Comparison of ENCODE assay signal across 17 cellular contexts in genomic region chr2:17313261-17313660, GRCh38.
DNase-seq lines count a peak whose midpoint lies in the region; ATAC-seq, FAIRE-seq and TF ChIP-seq lines count a peak whose summit lies in the region.
"Had no signal": no experiment of that assay in that cellular context is flagged by ENCODE, and none has a peak within 500 bp of the region (broad histone marks: within the 10 kb centered on the region; RNA-seq: fewer than 3 reads in every experiment).

No MANE protein-coding gene starts in this region.

- in situ Hi-C loops in HepG2 (cut with HindIII; ENCODE audit: extremely low pct_ligation_motif_present, low pct_unique_long_range_greater_than_20kb): loop anchor here (25.0 kb wide), 1 partner anchor 349 kb away; no protein-coding TSS in a partner anchor

- no peak for TF ChIP-seq RAD21 in HepG2 (CRISPR knock-in tag; IDR thresholded peaks at IDR 0.05)

- no peak overlapping the region for H2BK120ac ChIP-seq in mesendoderm (ENCODE audit: low read depth, low read length)

- no peak overlapping the region for H3K23ac ChIP-seq in mesendoderm (ENCODE audit: low read length)

- no peak overlapping the region for H3K18ac ChIP-seq in mesendoderm (ENCODE audit: low read length)

- no peak overlapping the region for H2BK5ac ChIP-seq in mesendoderm (ENCODE audit: low read length)

- TF ChIP-seq EP300 in HepG2 (IDR thresholded peaks at IDR 0.05; ENCODE audit: low read depth in 2 of 2, low read length in 2 of 2) (no peak), HepG2 (CRISPR knock-in tag; IDR thresholded peaks at IDR 0.05; ENCODE audit: borderline replicate concordance) (no peak)

- no peak overlapping the region for H3K9ac ChIP-seq in HepG2 (ENCODE audit: insufficient read depth, low read depth, low read length)
- no peak overlapping the region for H3K9ac ChIP-seq in mesendoderm (ENCODE audit: low read length)
- H3K9ac ChIP-seq: BLaER1 treated with 17β-estradiol and CSF1 and Interleukin-3, amounts not matched to agents 10 nM and 100 nM had no signal

- no peak overlapping the region for H3K56ac ChIP-seq in mesendoderm (ENCODE audit: low read length)

- POLR2A ChIA-PET in HepG2 (lab: Yijun Ruan, JAX): no interaction called here

- TF ChIP-seq POLR2A in HepG2 (IDR thresholded peaks at IDR 0.05; ENCODE audit: insufficient read depth in 1 of 2, low read depth in 2 of 2, low read length in 2 of 2) (no peak), right lobe of liver (IDR thresholded peaks at IDR 0.05) (no peak)

- intact Hi-C loops in HepG2 (cut with micrococcal nuclease; ENCODE audit: unreplicated experiment): loop anchor here (5.0 kb wide), 1 partner anchor 259 kb away; no protein-coding TSS in a partner anchor
- intact Hi-C loops in right lobe of liver (cut with DNase I): no loop called here
- intact Hi-C loops in dorsolateral prefrontal cortex (cut with DNase I): no loop called here

- H4K20me1 ChIP-seq in HepG2 (ENCODE audit: insufficient read depth, low read length) (no peaks in the 10 kb centered on the region), osteoblast (ENCODE audit: insufficient read depth, low read length) (no peaks in the 10 kb centered on the region)
- H4K20me1 ChIP-seq: BLaER1 treated with 17β-estradiol and CSF1 and Interleukin-3, amounts not matched to agents 10 nM and 100 nM had no signal

- FAIRE-seq in HepG2 (lab: Jason Lieb, UNC): no peak
- FAIRE-seq: HTR-8/SVneo had no signal

- H3K4me3 ChIP-seq in HepG2 (replicated peaks in 1 of 3; ENCODE audit: insufficient read depth in 1 of 3, low read depth in 2 of 3, low read length in 3 of 3) (no peak overlapping the region), right lobe of liver (no peak overlapping the region), dorsolateral prefrontal cortex (no peak overlapping the region), osteoblast (ENCODE audit: insufficient read depth, low read length) (no peak overlapping the region), mesendoderm (ENCODE audit: low read length) (no peak overlapping the region)
- H3K4me3 ChIP-seq in effector memory CD4-positive, alpha-beta T cell (ENCODE audit: insufficient read depth, low read depth, low read length, poor library complexity, severe bottlenecking): no peak overlapping the region
- H3K4me3 ChIP-seq: BLaER1 treated with 17β-estradiol and CSF1 and Interleukin-3, amounts not matched to agents 10 nM and 100 nM; GM23338 had no signal

- WGBS in HepG2 (ENCODE audit: low lambda C conversion rate): 15% methylated on average over 4 of the region's 4 CpGs
- WGBS in right lobe of liver (ENCODE audit: insufficient coverage, low coverage, low lambda C conversion rate, missing lambda C conversion rate): 57% methylated on average over 4 of the region's 4 CpGs
- WGBS in mesendoderm (ENCODE audit: extremely low coverage, insufficient coverage, low lambda C conversion rate): no CpG with 5 or more reads among the region's 4 CpGs

- no TSS peak for BruUV-seq in HepG2 (replicated peaks; lab: Mats Ljungman, UMichigan)

- H3K27ac ChIP-seq in HepG2 (ENCODE audit: extremely low read length, insufficient read depth, low read length): no peak overlapping the region
- no peak overlapping the region for H3K27ac ChIP-seq in right lobe of liver
- peak overlapping the region in 44 of 59 donors; percentile 3 to 83 (median 64) for H3K27ac ChIP-seq in dorsolateral prefrontal cortex
- no peak overlapping the region for H3K27ac ChIP-seq in osteoblast (ENCODE audit: low read depth, low read length)
- no peak overlapping the region for H3K27ac ChIP-seq in mesendoderm (ENCODE audit: low read depth, low read length)
- no peak overlapping the region for H3K27ac ChIP-seq in effector memory CD4-positive, alpha-beta T cell (ENCODE audit: insufficient read depth, low read length, poor library complexity, severe bottlenecking)
- H3K27ac ChIP-seq: 22Rv1; BLaER1 treated with 17β-estradiol and CSF1 and Interleukin-3, amounts not matched to agents 10 nM and 100 nM had no signal

- no peak overlapping the region for H3K4ac ChIP-seq in mesendoderm (ENCODE audit: low read depth, low read length)

- no peaks in the 10 kb centered on the region for H3K27me3 ChIP-seq in HepG2 (ENCODE audit: control insufficient read depth in 1 of 2, insufficient read depth in 2 of 2, low read length in 2 of 2)
- no peaks in the 10 kb centered on the region for H3K27me3 ChIP-seq in right lobe of liver
- H3K27me3 ChIP-seq in dorsolateral prefrontal cortex: no peaks in the 10 kb centered on the region
- H3K27me3 ChIP-seq in osteoblast (ENCODE audit: insufficient read depth, low read length): no peaks in the 10 kb centered on the region
- H3K27me3 ChIP-seq in mesendoderm (ENCODE audit: insufficient read depth, low read length, poor library complexity): no peaks in the 10 kb centered on the region
- no peaks in the 10 kb centered on the region for H3K27me3 ChIP-seq in effector memory CD4-positive, alpha-beta T cell (replicated peaks; ENCODE audit: control insufficient read depth, insufficient read depth, low read length, poor library complexity, severe bottlenecking)
- H3K27me3 ChIP-seq: BLaER1 treated with 17β-estradiol and CSF1 and Interleukin-3, amounts not matched to agents 10 nM and 100 nM had no signal

- CTCF ChIA-PET in HepG2 (lab: Yijun Ruan, JAX; ENCODE audit: low intra/inter-chr PET ratio, low total read pairs): no interaction called here

- ATAC-seq in HepG2 (no peak), right lobe of liver (no peak), HG03520 (IDR thresholded peaks at IDR 0.05; ENCODE audit: unreplicated experiment) (no peak), HG03039 (IDR thresholded peaks at IDR 0.05; ENCODE audit: unreplicated experiment) (no peak)
- ATAC-seq: GM23338 had no signal

- DNase-seq in HepG2 (ENCODE audit: low spot score) (no peak), right lobe of liver (no peak), dorsolateral prefrontal cortex (no peak), osteoblast (ENCODE audit: insufficient read length, low spot score, missing footprints) (peak; percentile 2), mesendoderm (no peak)
- no peak for DNase-seq in effector memory CD4-positive, alpha-beta T cell
- DNase-seq: AML-193; Calu3; CD4-positive, CD25-positive, alpha-beta regulatory T cell; DMS 273 treated with DMSO at 0.1 percent for 48 hours; H9 had no signal

- H3K36me3 ChIP-seq in HepG2 (replicated peaks in 1 of 2; ENCODE audit: control insufficient read depth in 1 of 2, insufficient read depth in 2 of 2, low read length in 2 of 2): no peaks in the 10 kb centered on the region
- H3K36me3 ChIP-seq in right lobe of liver: no peaks in the 10 kb centered on the region
- H3K36me3 ChIP-seq in osteoblast (ENCODE audit: insufficient read depth, low read length): no peaks in the 10 kb centered on the region
- H3K36me3 ChIP-seq in mesendoderm (ENCODE audit: control insufficient read depth, insufficient read depth, low read length): no peaks in the 10 kb centered on the region
- no peaks in the 10 kb centered on the region for H3K36me3 ChIP-seq in effector memory CD4-positive, alpha-beta T cell (ENCODE audit: control insufficient read depth, insufficient read depth, low read length)
- H3K36me3 ChIP-seq: BLaER1 treated with 17β-estradiol and CSF1 and Interleukin-3, amounts not matched to agents 10 nM and 100 nM had no signal

- no peak overlapping the region for H3K4me2 ChIP-seq in HepG2 (ENCODE audit: low read depth, low read length)
- H3K4me2 ChIP-seq in osteoblast (ENCODE audit: insufficient read depth, low read length): no peak overlapping the region
- H3K4me2 ChIP-seq in mesendoderm (ENCODE audit: low read length): no peak overlapping the region
- H3K4me2 ChIP-seq: BLaER1 treated with 17β-estradiol and CSF1 and Interleukin-3, amounts not matched to agents 10 nM and 100 nM; GM23338 had no signal

- H3K79me2 ChIP-seq in HepG2 (ENCODE audit: insufficient read depth, low read length): no peaks in the 10 kb centered on the region
- no peaks in the 10 kb centered on the region for H3K79me2 ChIP-seq in osteoblast (ENCODE audit: insufficient read depth, low read length)
- no peaks in the 10 kb centered on the region for H3K79me2 ChIP-seq in mesendoderm (ENCODE audit: control insufficient read depth, insufficient read depth, low read length)

- H2BK15ac ChIP-seq in mesendoderm (replicated peaks; ENCODE audit: low read depth): no peak overlapping the region

- H3K4me1 ChIP-seq in HepG2 (ENCODE audit: insufficient read depth, low read length) (no peaks in the 10 kb centered on the region), right lobe of liver (no peaks in the 10 kb centered on the region), osteoblast (ENCODE audit: insufficient read depth, low read length) (no peaks in the 10 kb centered on the region), mesendoderm (ENCODE audit: control insufficient read depth, low read depth, low read length) (no peaks in the 10 kb centered on the region)
- no peaks in the 10 kb centered on the region for H3K4me1 ChIP-seq in effector memory CD4-positive, alpha-beta T cell (ENCODE audit: control insufficient read depth, insufficient read depth, low read length, poor library complexity, severe bottlenecking)

- no peak overlapping the region for H4K8ac ChIP-seq in mesendoderm (ENCODE audit: low read depth, low read length)

- H2AFZ ChIP-seq in HepG2 (ENCODE audit: low read length) (no peak overlapping the region), osteoblast (ENCODE audit: low read length) (no peak overlapping the region)
- H2AFZ ChIP-seq: GM23338 had no signal

- no peaks in the 10 kb centered on the region for H3K79me1 ChIP-seq in mesendoderm (ENCODE audit: low read length)

- H2AK5ac ChIP-seq in mesendoderm (ENCODE audit: low read length): no peak overlapping the region

- H3K9me3 ChIP-seq in HepG2 (ENCODE audit: low read length) (no peaks in the 10 kb centered on the region), right lobe of liver (no peaks in the 10 kb centered on the region), osteoblast (ENCODE audit: low read depth, low read length) (no peaks in the 10 kb centered on the region)
- H3K9me3 ChIP-seq in effector memory CD4-positive, alpha-beta T cell (ENCODE audit: control insufficient read depth, low read length): no peaks in the 10 kb centered on the region
- H3K9me3 ChIP-seq: BLaER1 treated with 17β-estradiol and CSF1 and Interleukin-3, amounts not matched to agents 10 nM and 100 nM had no signal

- no peak overlapping the region for H4K5ac ChIP-seq in mesendoderm (ENCODE audit: low read length)

- TF ChIP-seq CTCF in HepG2 (CRISPR knock-in tag; IDR thresholded peaks at IDR 0.05) (no peak), right lobe of liver (IDR thresholded peaks at IDR 0.05) (no peak), dorsolateral prefrontal cortex (IDR thresholded peaks at IDR 0.05 in 54 of 56, conservative IDR thresholded peaks at IDR 0.05 in 2 of 56; ENCODE audit: low read depth in 1 of 56, partially characterized antibody in 56 of 56) (no peak), osteoblast (IDR thresholded peaks at IDR 0.05; ENCODE audit: extremely low read depth, low read depth, low read length) (no peak)

TF ChIP-seq in HepG2, 621 proteins besides CTCF, POLR2A, EP300 and RAD21 (continues in another document):
- 0 out of 2 replicates have a peak, but pooled peaks have one; percentile 17 for TF ChIP-seq CREB1 (IDR thresholded peaks at IDR 0.05)
- no peak for TF ChIP-seq CREB1 (CRISPR knock-in tag; IDR thresholded peaks at IDR 0.05)

Comparison
In these comparisons a context has a peak if more than half of its experiments do, and no peak if none do; other contexts are left out.
1. H3K27ac ChIP-seq: peak in dorsolateral prefrontal cortex (44 of 59); none in HepG2 (single experiment), right lobe of liver (0 of 3), osteoblast (single experiment), mesendoderm (single experiment) and effector memory CD4-positive, alpha-beta T cell (single experiment).